ENCODE assay signal across 21 cellular contexts in genomic region chr5:89686081-89686765, GRCh38.
DNase-seq lines count a peak whose midpoint lies in the region; ATAC-seq and TF ChIP-seq lines count a peak whose summit lies in the region.
"Had no signal": no experiment of that assay in that cellular context is flagged by ENCODE, and none has a peak within 500 bp of the region (broad histone marks: within the 10 kb centered on the region; RNA-seq: fewer than 3 reads in every experiment).

No MANE protein-coding gene starts in this region.

- H3K4me1 ChIP-seq in smooth muscle cell (ENCODE audit: low read depth) = no peaks in the 10 kb centered on the region
- H3K4me1 ChIP-seq: esophagus squamous epithelium had no signal

- no peaks in the 10 kb centered on the region for H3K79me2 ChIP-seq in smooth muscle cell (ENCODE audit: low read depth)

- no peaks in the 10 kb centered on the region for H3K9me3 ChIP-seq in smooth muscle cell (replicated peaks; ENCODE audit: low read depth)
- H3K9me3 ChIP-seq: esophagus squamous epithelium, mucosa of descending colon, neutrophil had no signal

- TF ChIP-seq CTCF in choroid plexus epithelial cell (conservative IDR thresholded peaks at IDR 0.05; ENCODE audit: low read depth, low read length) (no peak), smooth muscle cell (IDR thresholded peaks at IDR 0.05; ENCODE audit: borderline replicate concordance, insufficient read depth, poor library complexity, severe bottlenecking) (no peak)

- H3K4me3 ChIP-seq in choroid plexus epithelial cell (ENCODE audit: low read depth, low read length) = no peak overlapping the region
- H3K4me3 ChIP-seq in smooth muscle cell = no peak overlapping the region
- H3K4me3 ChIP-seq in H7 (ENCODE audit: insufficient read depth, low read depth, low read length) = no peak overlapping the region
- H3K4me3 ChIP-seq: esophagus squamous epithelium, mucosa of descending colon had no signal

- H3K27me3 ChIP-seq in smooth muscle cell (ENCODE audit: low read depth) = no peaks in the 10 kb centered on the region
- no peaks in the 10 kb centered on the region for H3K27me3 ChIP-seq in H7 (ENCODE audit: control insufficient read depth, insufficient read depth, low read length)
- H3K27me3 ChIP-seq: esophagus squamous epithelium, neutrophil had no signal

- no peaks in the 10 kb centered on the region for H3F3A ChIP-seq in smooth muscle cell (ENCODE audit: low read depth)

- no peak for ATAC-seq in GM19452 (IDR thresholded peaks at IDR 0.05; ENCODE audit: unreplicated experiment)
- ATAC-seq: left lobe of liver, mucosa of descending colon had no signal

- peak overlapping the region; percentile 58 for H2AFZ ChIP-seq in smooth muscle cell (ENCODE audit: low read depth)

- H3K4me2 ChIP-seq in smooth muscle cell = peak overlapping the region; percentile 28

- no peak overlapping the region for H3K27ac ChIP-seq in smooth muscle cell (ENCODE audit: low read depth)
- H3K27ac ChIP-seq: 22Rv1, esophagus squamous epithelium, neutrophil had no signal

- H3K9ac ChIP-seq in smooth muscle cell (ENCODE audit: low read depth) = no peak overlapping the region

- DNase-seq in NCI-H1092 treated with DMSO at 0.1 percent for 48 hours (lab: John Stamatoyannopoulos, UW) = peak; percentile 20
- no peak for DNase-seq in NCI-H1092 (lab: John Stamatoyannopoulos, UW)
- DNase-seq in OCI-M1 (lab: John Stamatoyannopoulos, UW) = peak; percentile 15
- DNase-seq in choroid plexus epithelial cell (ENCODE audit: low read depth) = peak; percentile 12
- no peak for DNase-seq in smooth muscle cell (lab: John Stamatoyannopoulos, UW; ENCODE audit: unreplicated experiment)
- DNase-seq in hippocampal formation (lab: John Stamatoyannopoulos, UW) = no peak
- DNase-seq in H7 = no peak
- DNase-seq: activated CD4-positive, alpha-beta T cell treated with anti-CD3 and anti-CD28 coated beads for 4 hours; AML-193; aorta; effector CD8-positive, alpha-beta T cell; esophagus squamous epithelium; mucosa of descending colon; RPMI8226; stimulated activated CD4-positive, alpha-beta T cell treated with anti-CD3 and anti-CD28 coated beads, Interleukin-12 subunit alpha, Interleukin-12 subunit beta, amount 100 ng/mL, for 4 hours; T1000; trophoblast cell had no signal

- WGBS in smooth muscle cell (ENCODE audit: low lambda C conversion rate) = 31% methylated on average over 4 of the region's 4 CpGs

- H3K36me3 ChIP-seq in smooth muscle cell (ENCODE audit: low read depth) (no peaks in the 10 kb centered on the region), H7 (replicated peaks; ENCODE audit: control insufficient read depth, insufficient read depth, low read length) (no peaks in the 10 kb centered on the region)
- H3K36me3 ChIP-seq: esophagus squamous epithelium, neutrophil had no signal

- no peaks in the 10 kb centered on the region for H4K20me1 ChIP-seq in smooth muscle cell (ENCODE audit: low read depth)

Comparison
In these comparisons a context has a peak if more than half of its experiments do, and no peak if none do; other contexts are left out.
1. DNase-seq: peak in NCI-H1092 treated with DMSO at 0.1 percent for 48 hours (single experiment), OCI-M1 (single experiment) and choroid plexus epithelial cell (single experiment); none in NCI-H1092 (single experiment), smooth muscle cell (single experiment), hippocampal formation (0 of 2) and H7 (single experiment).